17 cellular contexts compared by ENCODE assay signal in the genomic region with DNA sequence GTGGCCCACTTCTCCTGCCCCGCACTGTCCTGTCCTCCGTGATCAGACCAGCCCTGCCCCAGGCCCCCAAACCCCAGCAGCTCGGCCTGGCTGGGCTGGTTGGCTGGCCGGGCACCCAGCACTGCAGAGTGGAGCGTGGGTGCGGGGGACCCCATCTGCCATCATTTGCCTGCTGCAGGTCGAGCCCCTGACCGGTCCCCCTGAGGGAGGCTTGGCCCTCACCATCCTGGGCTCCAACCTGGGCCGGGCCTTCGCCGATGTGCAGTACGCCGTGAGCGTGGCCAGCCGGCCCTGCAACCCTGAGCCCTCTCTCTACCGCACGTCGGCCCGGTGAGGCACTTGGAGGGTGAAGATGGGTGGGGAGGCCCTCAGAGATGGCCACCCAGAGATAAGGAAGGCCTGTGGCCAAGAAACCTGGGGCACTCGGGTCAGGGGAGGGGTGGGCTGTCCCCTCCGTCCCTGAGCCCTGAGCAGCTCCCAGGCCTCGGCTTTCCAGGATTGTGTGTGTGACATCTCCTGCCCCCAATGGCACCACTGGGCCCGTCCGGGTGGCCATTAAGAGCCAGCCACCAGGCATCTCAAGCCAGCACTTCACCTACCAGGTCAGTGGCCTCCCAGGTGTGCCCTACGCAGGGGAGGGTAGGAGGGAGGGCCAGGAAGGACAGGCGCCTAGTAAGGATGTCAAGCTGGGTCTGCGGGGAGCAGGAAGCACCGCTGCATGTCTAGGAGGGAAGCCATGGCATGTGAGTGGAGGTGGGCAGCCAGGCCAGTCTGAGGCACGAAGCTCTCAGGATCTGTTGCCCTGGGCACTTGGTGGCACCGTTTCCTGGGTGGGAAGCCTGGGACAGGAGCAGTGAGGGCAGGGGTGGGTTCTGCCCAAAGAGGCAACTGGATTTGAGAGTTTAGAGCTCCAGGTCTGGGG. TPM values are rescaled to one million over a fixed set of nuclear protein-coding genes. Genes with fewer than 3 reads are reported as not detected.
"Had no signal": no experiment of that assay in that cellular context is flagged by ENCODE, and none has a peak within 500 bp of the region (broad histone marks: within the 10 kb centered on the region; RNA-seq: fewer than 3 reads in every experiment).

No MANE protein-coding gene starts in this region.

- DNase-seq: activated CD4-positive, alpha-beta T cell treated with anti-CD3 and anti-CD28 coated beads for 1 hour; activated CD4-positive, alpha-beta T cell treated with anti-CD3 and anti-CD28 coated beads, Interleukin-2, amount 50 U/mL, for 4 hours; activated T-cell treated with anti-CD3 and anti-CD28 coated beads, Interleukin-2, amount 50 U/mL, for 48 hours; anterior cingulate cortex; brain microvascular endothelial cell; cortex of kidney; effector CD4-positive, alpha-beta T cell; foreskin fibroblast; immature natural killer cell; stimulated activated CD4-positive, alpha-beta T cell treated with anti-CD3 and anti-CD28 coated beads, Interleukin-4, amount 100 ng/mL, for 1 hour; stimulated activated naive CD4-positive, alpha-beta T cell; substantia nigra; T-helper 9 cell had no signal

- H3K27me3 ChIP-seq: brain microvascular endothelial cell had no signal

- H3K9ac ChIP-seq: parathyroid adenoma had no signal

- H3K36me3 ChIP-seq: brain microvascular endothelial cell had no signal

- H3K4me1 ChIP-seq: parathyroid adenoma had no signal

- H3K27ac ChIP-seq: brain microvascular endothelial cell, parathyroid adenoma had no signal

- H3K79me2 ChIP-seq: parathyroid adenoma had no signal

- H3K9me3 ChIP-seq: tibial nerve had no signal

- H2AFZ ChIP-seq: parathyroid adenoma had no signal

- H3K4me3 ChIP-seq: tibial nerve had no signal

- FAIRE-seq: endothelial cell of umbilical vein had no signal

RNA-seq across cellular contexts. Expression of a gene that starts 7.9 kb away (rescaled TPM):
- polyA plus RNA-seq: immature natural killer cell had no signal

RNA-seq across cellular contexts. Expression of a gene that starts 8.9 kb away (rescaled TPM):
- total RNA-seq: activated naive CD8-positive, alpha-beta T cell treated with anti-CD3 and anti-CD28 coated beads, Interleukin-2, amount 10 ng/mL, durations not matched to agents 7 days and 5 days had no signal
- polyA plus RNA-seq: immature natural killer cell had no signal
